ENCODE assay signal across 8 cellular contexts in genomic region chr2:69309336-69310048, GRCh38.
DNase-seq lines count a peak whose midpoint lies in the region; ATAC-seq, FAIRE-seq and TF ChIP-seq lines count a peak whose summit lies in the region.
"Had no signal": no experiment of that assay in that cellular context is flagged by ENCODE, and none has a peak within 500 bp of the region (broad histone marks: within the 10 kb centered on the region; RNA-seq: fewer than 3 reads in every experiment).

No MANE protein-coding gene starts in this region.

- in situ Hi-C loops in K562 (cut with MboI), result loop anchor here (25.0 kb wide), 1 partner anchor 272 kb away; no protein-coding TSS in a partner anchor

- intact Hi-C loops in K562 (cut with micrococcal nuclease) (loop anchor here (10.0 kb wide), 1 partner anchor 365 kb away; no protein-coding TSS in a partner anchor), left colon (cut with DNase I, micrococcal nuclease) (loop anchor here in 1 of 2 donors (5.0 kb wide), 1 partner anchor 282 kb away; no protein-coding TSS in a partner anchor)

- H3K36me3 ChIP-seq in K562 (ENCODE audit: control insufficient read depth, insufficient read depth, low read length), result no peaks in the 10 kb centered on the region
- peaks cover 0 to 7% (median 0%) of the 10 kb centered on the region in 3 donors for H3K36me3 ChIP-seq in tibial nerve

- no peaks in the 10 kb centered on the region for H3K9me1 ChIP-seq in K562 (ENCODE audit: control insufficient read depth, insufficient read depth, low read length)

- peaks cover 7 to 19% of the 10 kb centered on the region in 2 experiments; a peak in 3 of 5 replicates for H3K27me3 ChIP-seq in K562 (ENCODE audit: control insufficient read depth in 2 of 2, insufficient read depth in 2 of 2, low read length in 2 of 2)
- H3K27me3 ChIP-seq in tibial nerve, result no peaks in the 10 kb centered on the region

- H3K27ac ChIP-seq in K562 (ENCODE audit: extremely low read depth, low read depth, low read length) (no peak overlapping the region), tibial nerve (peak overlapping the region; percentile 8 to 88 (median 68))

- BruUV-seq in K562 (replicated peaks; lab: Mats Ljungman, UMichigan), result no TSS peak

- TF ChIP-seq CTCF in K562 (IDR thresholded peaks at IDR 0.05 in 2 of 3, conservative IDR thresholded peaks at IDR 0.05 in 1 of 3; ENCODE audit: insufficient read depth in 2 of 3, low read depth in 1 of 3, low read length in 3 of 3) (no peak), tibial nerve (IDR thresholded peaks at IDR 0.05) (no peak)

- H3K4me2 ChIP-seq in K562 (ENCODE audit: insufficient read depth, low read length), result no peak overlapping the region

- POLR2A ChIA-PET in K562 (lab: Yijun Ruan, JAX), result interaction anchor here (0.6 kb wide), 2 partner anchors 34 to 434 kb away, joined by 3 read pairs; no protein-coding TSS in a partner anchor

- no peak for TF ChIP-seq POLR2A in K562 (conservative IDR thresholded peaks at IDR 0.05)
- no peak for TF ChIP-seq POLR2A in tibial nerve (IDR thresholded peaks at IDR 0.05)

- no peak overlapping the region for H2AFZ ChIP-seq in K562 (ENCODE audit: low read depth, low read length)

- H3K9ac ChIP-seq in K562 (ENCODE audit: insufficient read depth in 1 of 2, low read depth in 2 of 2, low read length in 2 of 2), result no peak overlapping the region

- DNase-seq in NCI-H1105 treated with DMSO at 0.1 percent for 48 hours (lab: John Stamatoyannopoulos, UW) (peak; percentile 35), K562 (ENCODE audit: extremely low read depth in 1 of 4, low spot score in 3 of 4) (peak in 2 of 4 experiments; percentile 22 to 28), left colon (peak; percentile 67 to 84), tibial nerve (ENCODE audit: low spot score in 2 of 2) (no peak), UCSD-AML1 (lab: John Stamatoyannopoulos, UW; ENCODE audit: unreplicated experiment) (no peak), NCI-H446 treated with DMSO at 0.1 percent for 48 hours (lab: John Stamatoyannopoulos, UW) (no peak), frontal cortex (ENCODE audit: low spot score in 2 of 2) (no peak)
- DNase-seq: naive B cell had no signal

- no peaks in the 10 kb centered on the region for H3K79me2 ChIP-seq in K562 (ENCODE audit: control insufficient read depth, insufficient read depth, low read length)

- H3K4me1 ChIP-seq in K562 (replicated peaks in 1 of 2; ENCODE audit: control insufficient read depth in 2 of 2, insufficient read depth in 2 of 2, low read length in 2 of 2) (peaks cover 0 to 18% of the 10 kb centered on the region in 2 experiments; a peak in 3 of 5 replicates), tibial nerve (peaks cover 0 to 64% (median 27%) of the 10 kb centered on the region in 4 donors)

- ATAC-seq in K562, result no peak
- peak; percentile 78 for ATAC-seq in left colon

- no peak overlapping the region for H3K4me3 ChIP-seq in K562
- H3K4me3 ChIP-seq in tibial nerve, result no peak overlapping the region

- FAIRE-seq in K562 (lab: Jason Lieb, UNC) (no peak), frontal cortex (lab: Jason Lieb, UNC) (no peak)

- H4K20me1 ChIP-seq in K562 (replicated peaks; ENCODE audit: control insufficient read depth, insufficient read depth, low read length), result peaks cover 10% of the 10 kb centered on the region; the same call in 1 of the 2 replicates

- CTCF ChIA-PET in K562 (lab: Yijun Ruan, JAX; ENCODE audit: low intra/inter-chr PET ratio), result interaction anchor here (0.5 to 0.7 kb wide), 2 partner anchors 508 to 993 kb away, joined by 3 read pairs; partner anchors contain the start of gene FAM136A

- H3K9me3 ChIP-seq in K562 (replicated peaks; ENCODE audit: control insufficient read depth, insufficient read depth, low read depth, low read length) (no peaks in the 10 kb centered on the region), tibial nerve (peaks cover 0 to 6% (median 2%) of the 10 kb centered on the region in 4 donors)

- WGBS in K562 (ENCODE audit: insufficient coverage, low coverage, missing lambda C conversion rate), result 48% methylated on average over 8 of the region's 8 CpGs
- whole genome bisulfite sequencing in tibial nerve, 2 donors, result 28 to 33% methylated on average over 8 of the region's 8 CpGs

- no peak for TF ChIP-seq RAD21 in K562 (CRISPR knock-in tag; conservative IDR thresholded peaks at IDR 0.05 in 1 of 2, IDR thresholded peaks at IDR 0.05 in 1 of 2)

- TF ChIP-seq EP300 in K562 (IDR thresholded peaks at IDR 0.05; ENCODE audit: low read length), result no peak
- TF ChIP-seq EP300 in tibial nerve (IDR thresholded peaks at IDR 0.05), result no peak

TF ChIP-seq in K562, 482 proteins besides CTCF, POLR2A, EP300 and RAD21:
- TF ChIP-seq TCF3 (CRISPR knock-in tag; IDR thresholded peaks at IDR 0.05) (no peak), ZNF274 (IDR thresholded peaks at IDR 0.05; ENCODE audit: borderline replicate concordance, low read depth, low read length) (no peak), RFX1 (IDR thresholded peaks at IDR 0.05) (peak; percentile 67), HNRNPH1 (optimal IDR thresholded peaks at IDR 0.05; ENCODE audit: low read depth, low read length) (no peak), DNMT1 (IDR thresholded peaks at IDR 0.05) (no peak), ETV1 (tag; conservative IDR thresholded peaks at IDR 0.05; ENCODE audit: low read depth) (no peak), FOXJ2 (tag; IDR thresholded peaks at IDR 0.05) (peak; percentile 99), ZNF75A (CRISPR knock-in tag; IDR thresholded peaks at IDR 0.05) (no peak), ATF7 (IDR thresholded peaks at IDR 0.05) (no peak), JUND (IDR thresholded peaks at IDR 0.05; ENCODE audit: borderline replicate concordance, low read depth, low read length) (no peak), JUND (tag; IDR thresholded peaks at IDR 0.05; ENCODE audit: borderline replicate concordance, low read depth, low read length) (no peak), ZNF696 (CRISPR knock-in tag; conservative IDR thresholded peaks at IDR 0.05) (no peak), NR1H2 (CRISPR knock-in tag; IDR thresholded peaks at IDR 0.05) (no peak), FOXJ3 (CRISPR knock-in tag; IDR thresholded peaks at IDR 0.05) (peak; percentile 58; the same call in 1 of the 2 replicates), AFF4 (CRISPR knock-in tag; IDR thresholded peaks at IDR 0.05) (no peak)

Comparison
In these comparisons a context has a peak if more than half of its experiments do, and no peak if none do; other contexts are left out.
1. DNase-seq: peak in NCI-H1105 treated with DMSO at 0.1 percent for 48 hours (single experiment) and left colon (2 of 2); none in tibial nerve (0 of 2), UCSD-AML1 (single experiment), NCI-H446 treated with DMSO at 0.1 percent for 48 hours (single experiment) and frontal cortex (0 of 2).